ENCODE assay signal across 14 cellular contexts in the genomic region with DNA sequence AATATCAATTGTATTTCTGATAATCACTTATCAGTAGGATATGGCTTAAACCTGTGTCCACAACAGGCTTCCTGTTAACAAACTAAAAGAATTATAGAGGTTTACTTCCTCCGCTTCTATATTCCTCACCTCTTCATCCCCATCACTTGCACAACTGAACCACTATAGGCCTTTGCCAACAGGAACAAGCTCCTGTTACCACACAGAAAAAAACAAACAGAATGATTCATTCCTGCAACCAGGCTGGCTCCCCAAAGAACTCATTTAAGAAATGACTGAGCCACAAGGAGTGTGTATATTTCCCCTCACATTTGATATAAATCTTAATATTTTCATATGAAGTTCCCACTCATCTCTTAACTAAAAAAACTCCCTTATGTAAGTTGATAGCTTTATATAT.
DNase-seq lines count a peak whose midpoint lies in the region; ATAC-seq and TF ChIP-seq lines count a peak whose summit lies in the region.
"Had no signal": no experiment of that assay in that cellular context is flagged by ENCODE, and none has a peak within 500 bp of the region (broad histone marks: within the 10 kb centered on the region; RNA-seq: fewer than 3 reads in every experiment).

No MANE protein-coding gene starts in this region.

- no peak overlapping the region for H3K4me3 ChIP-seq in AG09309 (ENCODE audit: control insufficient read depth, low read depth, low read length)
- no peak overlapping the region for H3K4me3 ChIP-seq in fibroblast of the aortic adventitia (ENCODE audit: low read depth, low read length)
- H3K4me3 ChIP-seq: left ventricle myocardium inferior, vagina had no signal

- no peak for ATAC-seq in HG02610 (IDR thresholded peaks at IDR 0.05; ENCODE audit: unreplicated experiment)

- no peak for TF ChIP-seq CTCF in AG09309 (IDR thresholded peaks at IDR 0.05; ENCODE audit: control insufficient read depth, insufficient read depth, low read depth, low read length, missing control alignments)
- no peak for TF ChIP-seq CTCF in fibroblast of the aortic adventitia (IDR thresholded peaks at IDR 0.05; ENCODE audit: insufficient read depth, low read length)

- DNase-seq in AG09309 (ENCODE audit: low read depth): peak; percentile 45
- DNase-seq in HCEC 1CT: peak; percentile 71
- peak; percentile 28 for DNase-seq in amniotic epithelial cell (ENCODE audit: low read depth)
- peak; percentile 17 for DNase-seq in fibroblast of the aortic adventitia (ENCODE audit: low read depth)
- DNase-seq in DMS 273 treated with DMSO at 0.1 percent for 48 hours (lab: John Stamatoyannopoulos, UW): no peak
- DNase-seq in inferior parietal cortex (ENCODE audit: extremely low spot score): no peak
- DNase-seq in stimulated activated CD8-positive, alpha-beta memory T cell treated with anti-CD3 and anti-CD28 coated beads, Interleukin-4, amount 100 ng/mL, for 48 hours: no peak
- DNase-seq: activated CD4-positive, alpha-beta T cell treated with anti-CD3 and anti-CD28 coated beads for 1 hour; activated CD8-positive, alpha-beta memory T cell treated with anti-CD3 and anti-CD28 coated beads, Interleukin-2, amount 50 U/mL, for 4 hours; left ventricle myocardium inferior; NCI-H82; posterior cingulate gyrus had no signal

Comparison
In these comparisons a context has a peak if more than half of its experiments do, and no peak if none do; other contexts are left out.
1. DNase-seq: peak in AG09309 (single experiment), HCEC 1CT (single experiment), amniotic epithelial cell (single experiment) and fibroblast of the aortic adventitia (single experiment); none in DMS 273 treated with DMSO at 0.1 percent for 48 hours (single experiment), inferior parietal cortex (single experiment) and stimulated activated CD8-positive, alpha-beta memory T cell treated with anti-CD3 and anti-CD28 coated beads, Interleukin-4, amount 100 ng/mL, for 48 hours (single experiment).